In genomic region chr1:247209306-247209900, GRCh38 we compare ENCODE assay signal across 1 cellular context.
TF ChIP-seq lines count a peak whose summit lies in the region.

No MANE protein-coding gene starts in this region.

TF ChIP-seq in K562, 482 proteins besides CTCF, POLR2A, EP300 and RAD21:
- TF ChIP-seq, protein P1, sequence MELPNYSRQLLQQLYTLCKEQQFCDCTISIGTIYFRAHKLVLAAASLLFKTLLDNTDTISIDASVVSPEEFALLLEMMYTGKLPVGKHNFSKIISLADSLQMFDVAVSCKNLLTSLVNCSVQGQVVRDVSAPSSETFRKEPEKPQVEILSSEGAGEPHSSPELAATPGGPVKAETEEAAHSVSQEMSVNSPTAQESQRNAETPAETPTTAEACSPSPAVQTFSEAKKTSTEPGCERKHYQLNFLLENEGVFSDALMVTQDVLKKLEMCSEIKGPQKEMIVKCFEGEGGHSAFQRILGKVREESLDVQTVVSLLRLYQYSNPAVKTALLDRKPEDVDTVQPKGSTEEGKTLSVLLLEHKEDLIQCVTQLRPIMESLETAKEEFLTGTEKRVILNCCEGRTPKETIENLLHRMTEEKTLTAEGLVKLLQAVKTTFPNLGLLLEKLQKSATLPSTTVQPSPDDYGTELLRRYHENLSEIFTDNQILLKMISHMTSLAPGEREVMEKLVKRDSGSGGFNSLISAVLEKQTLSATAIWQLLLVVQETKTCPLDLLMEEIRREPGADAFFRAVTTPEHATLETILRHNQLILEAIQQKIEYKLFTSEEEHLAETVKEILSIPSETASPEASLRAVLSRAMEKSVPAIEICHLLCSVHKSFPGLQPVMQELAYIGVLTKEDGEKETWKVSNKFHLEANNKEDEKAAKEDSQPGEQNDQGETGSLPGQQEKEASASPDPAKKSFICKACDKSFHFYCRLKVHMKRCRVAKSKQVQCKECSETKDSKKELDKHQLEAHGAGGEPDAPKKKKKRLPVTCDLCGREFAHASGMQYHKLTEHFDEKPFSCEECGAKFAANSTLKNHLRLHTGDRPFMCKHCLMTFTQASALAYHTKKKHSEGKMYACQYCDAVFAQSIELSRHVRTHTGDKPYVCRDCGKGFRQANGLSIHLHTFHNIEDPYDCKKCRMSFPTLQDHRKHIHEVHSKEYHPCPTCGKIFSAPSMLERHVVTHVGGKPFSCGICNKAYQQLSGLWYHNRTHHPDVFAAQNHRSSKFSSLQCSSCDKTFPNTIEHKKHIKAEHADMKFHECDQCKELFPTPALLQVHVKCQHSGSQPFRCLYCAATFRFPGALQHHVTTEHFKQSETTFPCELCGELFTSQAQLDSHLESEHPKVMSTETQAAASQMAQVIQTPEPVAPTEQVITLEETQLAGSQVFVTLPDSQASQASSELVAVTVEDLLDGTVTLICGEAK (IDR thresholded peaks at IDR 0.05): peak; percentile 54
- TF ChIP-seq, protein P1 (CRISPR knock-in tag; IDR thresholded peaks at IDR 0.05): no peak
- peak; percentile 86 for TF ChIP-seq ESRRA (IDR thresholded peaks at IDR 0.05; ENCODE audit: borderline replicate concordance, low read depth)
- peak; percentile 68 for TF ChIP-seq ZNF384 (IDR thresholded peaks at IDR 0.05; ENCODE audit: low read depth, low read length)
- no peak for TF ChIP-seq JUN (IDR thresholded peaks at IDR 0.05; ENCODE audit: borderline replicate concordance, low read depth, low read length)
- no peak for TF ChIP-seq JUN (CRISPR knock-in tag; IDR thresholded peaks at IDR 0.05; ENCODE audit: borderline replicate concordance)
- peak; percentile 54; the same call in 1 of the 2 replicates for TF ChIP-seq HDAC2 (IDR thresholded peaks at IDR 0.05)
- TF ChIP-seq CLOCK (CRISPR knock-in tag; IDR thresholded peaks at IDR 0.05; ENCODE audit: borderline replicate concordance): no peak
- TF ChIP-seq TCF3 (CRISPR knock-in tag; IDR thresholded peaks at IDR 0.05): peak; percentile 43
- TF ChIP-seq TEAD4 (IDR thresholded peaks at IDR 0.05; ENCODE audit: low read length): peak; percentile 27; the same call in 1 of the 2 replicates
- TF ChIP-seq TEAD4 (CRISPR knock-in tag; IDR thresholded peaks at IDR 0.05; ENCODE audit: borderline replicate concordance): no peak
- no peak for TF ChIP-seq NEUROD1 (IDR thresholded peaks at IDR 0.05; ENCODE audit: borderline replicate concordance, low read depth, low read length, partially characterized antibody)
- TF ChIP-seq ZFP91 (CRISPR knock-in tag; IDR thresholded peaks at IDR 0.05): no peak
- peak in 1 of 2 experiments; percentile 43; a peak in 1 of 4 replicates for TF ChIP-seq TEAD1 (CRISPR knock-in tag; IDR thresholded peaks at IDR 0.05)
- 0 out of 4 replicates have a peak, but pooled peaks of 1 of the 2 experiments have one; percentile 16 for TF ChIP-seq MNT (conservative IDR thresholded peaks at IDR 0.05)
- 0 out of 4 replicates have a peak, but pooled peaks of 1 of the 2 experiments have one; percentile 23 for TF ChIP-seq TRIM24 (IDR thresholded peaks at IDR 0.05)
- TF ChIP-seq RCOR1 (IDR thresholded peaks at IDR 0.05; ENCODE audit: borderline replicate concordance in 1 of 2, low read depth in 2 of 2, low read length in 2 of 2): peak; percentile 33 to 79; a peak in 3 of 4 replicates
- TF ChIP-seq KDM1A (IDR thresholded peaks at IDR 0.05): peak; percentile 74 to 84
- no peak for TF ChIP-seq OTX1 (CRISPR knock-in tag; IDR thresholded peaks at IDR 0.05)
- peak; percentile 27; the same call in 1 of the 2 replicates for TF ChIP-seq SMAD4 (CRISPR knock-in tag; conservative IDR thresholded peaks at IDR 0.05)
- 0 out of 2 replicates have a peak, but pooled peaks have one; percentile 48 for TF ChIP-seq NCOA1 (IDR thresholded peaks at IDR 0.05; ENCODE audit: low read depth)
- TF ChIP-seq BRF1 (IDR thresholded peaks at IDR 0.05; ENCODE audit: borderline replicate concordance, extremely low read depth, insufficient read length): no peak
- TF ChIP-seq L3MBTL2 (IDR thresholded peaks at IDR 0.05): 0 out of 2 replicates have a peak, but pooled peaks have one; percentile 10
- peak; percentile 40; the same call in 1 of the 2 replicates for TF ChIP-seq NCOR1 (IDR thresholded peaks at IDR 0.05)
- TF ChIP-seq HDAC1 (IDR thresholded peaks at IDR 0.05): peak in 1 of 2 experiments; percentile 36; a peak in 1 of 4 replicates
- peak; percentile 10; the same call in 1 of the 2 replicates for TF ChIP-seq DPF2 (IDR thresholded peaks at IDR 0.05)
- TF ChIP-seq CBFA2T2 (conservative IDR thresholded peaks at IDR 0.05): 0 out of 2 replicates have a peak, but pooled peaks have one; percentile 17
- peak in 2 of 3 experiments; percentile 54 to 96; a peak in 3 of 6 replicates for TF ChIP-seq ZBTB11 (CRISPR knock-in tag; IDR thresholded peaks at IDR 0.05)
- TF ChIP-seq ZNF764 (CRISPR knock-in tag; IDR thresholded peaks at IDR 0.05; ENCODE audit: low read depth): no peak
- peak; percentile 63 for TF ChIP-seq CBFA2T3 (IDR thresholded peaks at IDR 0.05)
